ENCODE assay signal across 36 cellular contexts in genomic region chr10:68067029-68067428, GRCh38. TPM values are rescaled to one million over a fixed set of nuclear protein-coding genes. Genes with fewer than 3 reads are reported as not detected.
A peak's percentile ranks its signal among the peaks of the same experiment; 100 is the strongest.
DNase-seq lines count a peak whose midpoint lies in the region; ATAC-seq and TF ChIP-seq lines count a peak whose summit lies in the region.
"Had no signal": no experiment of that assay in that cellular context is flagged by ENCODE, and none has a peak within 500 bp of the region (broad histone marks: within the 10 kb centered on the region; RNA-seq: fewer than 3 reads in every experiment).

No MANE protein-coding gene starts in this region.

- no peaks in the 10 kb centered on the region for H3K27me3 ChIP-seq in adipocyte (replicated peaks; ENCODE audit: control insufficient read depth, insufficient read depth, low read length)
- H3K27me3 ChIP-seq in left lung, result no peaks in the 10 kb centered on the region
- no peaks in the 10 kb centered on the region for H3K27me3 ChIP-seq in sigmoid colon
- H3K27me3 ChIP-seq: uterus had no signal

- H3K9me3 Mint-ChIP-seq in natural killer cell, result no peaks in the 10 kb centered on the region
- H3K9me3 Mint-ChIP-seq in natural killer cell treated with Interleukin-12 subunit alpha and Interleukin-12 subunit beta and Interleukin-15 and Interleukin-18, amount 100 ng/mL, for 72 hours, result no peaks in the 10 kb centered on the region
- H3K9me3 Mint-ChIP-seq: activated CD8-positive, alpha-beta T cell treated with anti-CD3 and anti-CD28 coated beads for 36 hours; activated naive CD4-positive, alpha-beta T cell treated with anti-CD3 and anti-CD28 coated beads, Interleukin-2, amount 50 U/mL, for 72 hours; activated T-helper 17 cell treated with anti-CD3 and anti-CD28 coated beads, Interleukin-2, amount 50 U/mL, for 72 hours; CD8-positive, alpha-beta memory T cell; dendritic cell treated with granulocyte-macrophage colony-stimulating factor and Interleukin-4, amounts not matched to agents 40 ng/mL and 50 ng/mL, for 4 days; endodermal cell; stimulated activated naive CD8-positive, alpha-beta T cell treated with anti-CD3 and anti-CD28 coated beads, Interleukin-15, Interleukin-2, amounts not matched to agents 100 ng/mL and 50 ng/mL, for 24 hours had no signal

- H3K27me3 Mint-ChIP-seq in natural killer cell (ENCODE audit: low read depth in 2 of 2), result no peaks in the 10 kb centered on the region
- H3K27me3 Mint-ChIP-seq in natural killer cell treated with Interleukin-12 subunit alpha and Interleukin-12 subunit beta and Interleukin-15 and Interleukin-18, amount 100 ng/mL, for 72 hours, result no peaks in the 10 kb centered on the region
- H3K27me3 Mint-ChIP-seq: activated CD8-positive, alpha-beta T cell treated with anti-CD3 and anti-CD28 coated beads for 36 hours; activated T-helper 17 cell treated with anti-CD3 and anti-CD28 coated beads, Interleukin-2, amount 50 U/mL, for 72 hours; CD8-positive, alpha-beta memory T cell; dendritic cell treated with granulocyte-macrophage colony-stimulating factor and Interleukin-4, amounts not matched to agents 40 ng/mL and 50 ng/mL, for 4 days; stimulated activated naive CD8-positive, alpha-beta T cell treated with anti-CD3 and anti-CD28 coated beads, Interleukin-15, Interleukin-2, amounts not matched to agents 100 ng/mL and 50 ng/mL, for 24 hours had no signal

- peaks cover 37% of the 10 kb centered on the region for H3K4me1 ChIP-seq in adipocyte (ENCODE audit: control insufficient read depth, insufficient read depth, low read length)
- H3K4me1 ChIP-seq in left lung, result peaks cover 8 to 15% of the 10 kb centered on the region in 2 donors
- H3K4me1 ChIP-seq in sigmoid colon, result peaks cover 0 to 32% (median 12%) of the 10 kb centered on the region in 4 donors
- H3K4me1 ChIP-seq: parathyroid adenoma had no signal

- peaks cover 39% of the 10 kb centered on the region for H3K36me3 ChIP-seq in adipocyte (ENCODE audit: control insufficient read depth, insufficient read depth, low read length, severe bottlenecking)
- H3K36me3 ChIP-seq in left lung, result peaks cover 0 to 19% of the 10 kb centered on the region in 2 donors
- peaks cover 0 to 30% (median 0%) of the 10 kb centered on the region in 4 donors for H3K36me3 ChIP-seq in sigmoid colon
- H3K36me3 ChIP-seq: thoracic aorta, uterus had no signal

- H3K4me3 Mint-ChIP-seq in natural killer cell, result no peak overlapping the region
- H3K4me3 Mint-ChIP-seq in natural killer cell treated with Interleukin-12 subunit alpha and Interleukin-12 subunit beta and Interleukin-15 and Interleukin-18, amount 100 ng/mL, for 72 hours, result no peak overlapping the region
- H3K4me3 Mint-ChIP-seq: activated CD8-positive, alpha-beta T cell treated with anti-CD3 and anti-CD28 coated beads for 36 hours; activated T-helper 17 cell treated with anti-CD3 and anti-CD28 coated beads, Interleukin-2, amount 50 U/mL, for 72 hours; CD8-positive, alpha-beta memory T cell; dendritic cell treated with granulocyte-macrophage colony-stimulating factor and Interleukin-4, amounts not matched to agents 40 ng/mL and 50 ng/mL, for 4 days; endodermal cell; stimulated activated naive CD8-positive, alpha-beta T cell treated with anti-CD3 and anti-CD28 coated beads, Interleukin-15, Interleukin-2, amounts not matched to agents 100 ng/mL and 50 ng/mL, for 24 hours had no signal

- DNase-seq in natural killer cell, result no peak
- DNase-seq in natural killer cell treated with Interleukin-12 subunit alpha and Interleukin-12 subunit beta and Interleukin-15 and Interleukin-18, amount 100 ng/mL, for 72 hours (ENCODE audit: low spot score), result no peak
- DNase-seq in adipocyte (ENCODE audit: low read depth), result peak; percentile 37
- DNase-seq in left lung, result no peak
- no peak for DNase-seq in occipital lobe (lab: John Stamatoyannopoulos, UW)
- no peak for DNase-seq in stimulated activated naive CD8-positive, alpha-beta T cell treated with anti-CD3 and anti-CD28 coated beads, Interleukin-15, Interleukin-2, amounts not matched to agents 100 U/mL and 50 U/mL, for 24 hours
- DNase-seq in sigmoid colon, result no peak
- no peak for DNase-seq in amniotic stem cell (lab: John Stamatoyannopoulos, UW)
- DNase-seq: activated CD8-positive, alpha-beta memory T cell treated with anti-CD3 and anti-CD28 coated beads, Interleukin-2, amount 50 U/mL, for 48 hours; activated CD8-positive, alpha-beta T cell treated with anti-CD3 and anti-CD28 coated beads for 36 hours; CD8-positive, alpha-beta memory T cell; DMS 273 treated with DMSO at 0.1 percent for 48 hours; EL; endodermal cell; foreskin fibroblast; head of caudate nucleus; islet precursor cell; KG1; mucosa of descending colon; NCI-H1417 treated with DMSO at 0.1 percent for 48 hours; NCI-H2029 treated with DMSO at 0.1 percent for 48 hours; NCI-H2227 treated with DMSO at 0.1 percent for 48 hours; NCI-H526; retina; stimulated activated CD4-positive, alpha-beta T cell treated with anti-CD3 and anti-CD28 coated beads, Interleukin-1b, Interleukin-23, amount 100 ng/mL, for 48 hours; uterus had no signal

- H3K27ac Mint-ChIP-seq in natural killer cell, result peak overlapping the region; percentile 55 to 59
- no peak overlapping the region for H3K27ac Mint-ChIP-seq in natural killer cell treated with Interleukin-12 subunit alpha and Interleukin-12 subunit beta and Interleukin-15 and Interleukin-18, amount 100 ng/mL, for 72 hours
- H3K27ac Mint-ChIP-seq: activated CD8-positive, alpha-beta T cell treated with anti-CD3 and anti-CD28 coated beads for 36 hours; activated T-helper 17 cell treated with anti-CD3 and anti-CD28 coated beads, Interleukin-2, amount 50 U/mL, for 72 hours; dendritic cell treated with granulocyte-macrophage colony-stimulating factor and Interleukin-4, amounts not matched to agents 40 ng/mL and 50 ng/mL, for 4 days; stimulated activated naive CD8-positive, alpha-beta T cell treated with anti-CD3 and anti-CD28 coated beads, Interleukin-15, Interleukin-2, amounts not matched to agents 100 ng/mL and 50 ng/mL, for 24 hours had no signal

- no peaks in the 10 kb centered on the region for H3K36me3 Mint-ChIP-seq in natural killer cell
- peaks cover 7% of the 10 kb centered on the region for H3K36me3 Mint-ChIP-seq in natural killer cell treated with Interleukin-12 subunit alpha and Interleukin-12 subunit beta and Interleukin-15 and Interleukin-18, amount 100 ng/mL, for 72 hours

- TF ChIP-seq EP300 in sigmoid colon (IDR thresholded peaks at IDR 0.05), result no peak

- no peak for TF ChIP-seq POLR2A in sigmoid colon (IDR thresholded peaks at IDR 0.05)

- peak overlapping the region; percentile 14 for H3K4me3 ChIP-seq in adipocyte (ENCODE audit: low read length)
- no peak overlapping the region for H3K4me3 ChIP-seq in left lung
- H3K4me3 ChIP-seq in sigmoid colon, result no peak overlapping the region
- H3K4me3 ChIP-seq: mucosa of descending colon, smooth muscle cell, thoracic aorta, uterus had no signal

- no peaks in the 10 kb centered on the region for H3K9me3 ChIP-seq in adipocyte (ENCODE audit: control insufficient read depth, low read length)
- H3K9me3 ChIP-seq in left lung, result no peaks in the 10 kb centered on the region
- H3K9me3 ChIP-seq in sigmoid colon, result no peaks in the 10 kb centered on the region
- H3K9me3 ChIP-seq: mucosa of descending colon, thoracic aorta, uterus had no signal

- WGBS in sigmoid colon, 2 donors, result 68 to 82% methylated on average over 4 of the region's 4 CpGs

- intact Hi-C loops in natural killer cell (cut with micrococcal nuclease) (no loop called here), left lung (cut with DNase I) (no loop called here), sigmoid colon (cut with DNase I) (no loop called here)

- H3K27ac ChIP-seq in left lung (peak overlapping the region; percentile 35 to 63), sigmoid colon (no peak overlapping the region)
- H3K27ac ChIP-seq: parathyroid adenoma, thoracic aorta, uterus had no signal

- ATAC-seq in natural killer cell, result no peak
- no peak for ATAC-seq in natural killer cell treated with Interleukin-12 subunit alpha and Interleukin-12 subunit beta and Interleukin-15 and Interleukin-18, amount 100 ng/mL, for 72 hours
- peak; percentile 92 for ATAC-seq in left lung
- no peak for ATAC-seq in stimulated activated naive CD8-positive, alpha-beta T cell treated with anti-CD3 and anti-CD28 coated beads, Interleukin-15, Interleukin-2, amounts not matched to agents 100 U/mL and 50 U/mL, for 24 hours
- ATAC-seq: activated CD8-positive, alpha-beta T cell treated with anti-CD3 and anti-CD28 coated beads for 36 hours; activated naive CD4-positive, alpha-beta T cell treated with anti-CD3 and anti-CD28 coated beads, Interleukin-2, amount 50 U/mL, for 72 hours; mucosa of descending colon; Right ventricle myocardium inferior had no signal

- peaks cover 18 to 20% of the 10 kb centered on the region in 2 donors for H3K4me1 Mint-ChIP-seq in natural killer cell
- peaks cover 14 to 16% of the 10 kb centered on the region in 2 donors for H3K4me1 Mint-ChIP-seq in natural killer cell treated with Interleukin-12 subunit alpha and Interleukin-12 subunit beta and Interleukin-15 and Interleukin-18, amount 100 ng/mL, for 72 hours (ENCODE audit: low read depth in 2 of 2)

- no peak overlapping the region for H3K9ac ChIP-seq in adipocyte (ENCODE audit: low read length)
- H3K9ac ChIP-seq: parathyroid adenoma had no signal

- TF ChIP-seq CTCF in natural killer cell (IDR thresholded peaks at IDR 0.05) (no peak), left lung (IDR thresholded peaks at IDR 0.05) (no peak), sigmoid colon (IDR thresholded peaks at IDR 0.05) (no peak)

RNA-seq across cellular contexts. Expression of gene HERC4, which starts 8.1 kb away (rescaled TPM):
- total RNA-seq in natural killer cell (100 to 1,000 TPM in 1 of 3 donors, 10 to 100 TPM in 2; 78.4 to 104 (median 83.9) TPM), left lung (10 to 100 TPM; 60.9 to 65.7 TPM), occipital lobe (96.1 TPM), sigmoid colon (10 to 100 TPM; 49.2 to 54.3 (median 52.0) TPM)
- 10 to 100 TPM; 61.2 to 80.4 TPM for total RNA-seq in natural killer cell treated with Interleukin-12 subunit alpha and Interleukin-12 subunit beta and Interleukin-15 and Interleukin-18, amount 100 ng/mL, for 72 hours
- polyA plus RNA-seq in sigmoid colon, result 10 to 100 TPM; 15.0 to 24.2 (median 21.5) TPM

RNA-seq across cellular contexts. Expression of gene MYPN, which starts 42.3 kb away (rescaled TPM):
- total RNA-seq in natural killer cell, result not detected
- total RNA-seq in natural killer cell treated with Interleukin-12 subunit alpha and Interleukin-12 subunit beta and Interleukin-15 and Interleukin-18, amount 100 ng/mL, for 72 hours, result under 1 TPM in 1 of 2 donors, not detected in 1; 0.05 TPM
- under 1 TPM in 1 of 2 donors, not detected in 1; 0.13 TPM for total RNA-seq in left lung
- not detected for total RNA-seq in occipital lobe
- total RNA-seq in sigmoid colon, result not detected
- polyA plus RNA-seq in sigmoid colon, result 1 to 10 TPM in 1 of 3 donors, under 1 TPM in 2; 0.23 to 1.6 (median 0.60) TPM
- total RNA-seq: activated CD8-positive, alpha-beta T cell treated with anti-CD3 and anti-CD28 coated beads for 36 hours; activated naive CD4-positive, alpha-beta T cell treated with anti-CD3 and anti-CD28 coated beads, Interleukin-2, amount 50 U/mL, for 72 hours; CD8-positive, alpha-beta memory T cell; endodermal cell; T-helper 2 cell treated with Interferon-gamma antibody and Interleukin-4, amounts not matched to agents 100 ng/mL and 5 ng/mL, for 36 hours; thoracic aorta; uterus had no signal
- polyA plus RNA-seq: CD8-positive, alpha-beta memory T cell; neural cell had no signal

Comparison
In these comparisons a context has a peak if more than half of its experiments do, and no peak if none do; other contexts are left out.
1. H3K27ac Mint-ChIP-seq: peak in natural killer cell (2 of 2); none in natural killer cell treated with Interleukin-12 subunit alpha and Interleukin-12 subunit beta and Interleukin-15 and Interleukin-18, amount 100 ng/mL, for 72 hours (0 of 2).
2. H3K27ac ChIP-seq: peak in left lung (2 of 2); none in sigmoid colon (0 of 4).